ENCODE assay signal across 23 cellular contexts in genomic region chr9:8552732-8553131, GRCh38.
A peak's percentile ranks its signal among the peaks of the same experiment; 100 is the strongest.
DNase-seq lines count a peak whose midpoint lies in the region; ATAC-seq and TF ChIP-seq lines count a peak whose summit lies in the region.
"Had no signal": no experiment of that assay in that cellular context is flagged by ENCODE, and none has a peak within 500 bp of the region (broad histone marks: within the 10 kb centered on the region; RNA-seq: fewer than 3 reads in every experiment).

No MANE protein-coding gene starts in this region.

- TF ChIP-seq CTCF in dorsolateral prefrontal cortex (IDR thresholded peaks at IDR 0.05 in 54 of 56, conservative IDR thresholded peaks at IDR 0.05 in 2 of 56; ENCODE audit: low read depth in 1 of 56, partially characterized antibody in 56 of 56) = peak in 6 of 56 donors; percentile 8 to 29 (median 16)

- peak; percentile 90 for DNase-seq in Ammon's horn (ENCODE audit: low spot score)
- peak in 9 of 10 donors; percentile 51 to 92 (median 80) for DNase-seq in dorsolateral prefrontal cortex
- peak; percentile 81 for DNase-seq in medulla oblongata (ENCODE audit: extremely low spot score)
- peak; percentile 31 to 95 (median 53) for DNase-seq in posterior cingulate gyrus
- DNase-seq in activated CD4-positive, alpha-beta T cell treated with anti-CD3 and anti-CD28 coated beads for 36 hours = no peak
- DNase-seq in GF-D8 (lab: John Stamatoyannopoulos, UW) = no peak
- DNase-seq in immature natural killer cell = no peak
- DNase-seq: AML-193, DMS 273 treated with DMSO at 0.1 percent for 48 hours, DND-41, GM23248, IMR-90, NCI-H1417 treated with DMSO at 0.1 percent for 48 hours, NCI-H1930, NCI-H2171, NCI-H526, RPMI8226, SHP77 treated with DMSO at 0.1 percent for 48 hours had no signal

- intact Hi-C loops in dorsolateral prefrontal cortex (cut with DNase I) (loop anchor here in 1 of 2 donors (5.0 kb wide), 1 partner anchor 50 kb away; no protein-coding TSS in a partner anchor), posterior cingulate gyrus (cut with DNase I) (no loop called here)
- intact Hi-C loops in activated CD4-positive, alpha-beta T cell treated with anti-CD3 and anti-CD28 coated beads for 36 hours (cut with DNase I, micrococcal nuclease) = no loop called here

- ATAC-seq in activated CD4-positive, alpha-beta T cell treated with anti-CD3 and anti-CD28 coated beads for 36 hours = no peak
- ATAC-seq in GM18519 (IDR thresholded peaks at IDR 0.05; ENCODE audit: low FRiP score, unreplicated experiment) = no peak
- ATAC-seq: PC-3 had no signal

- H3K27ac Mint-ChIP-seq in activated CD4-positive, alpha-beta T cell treated with anti-CD3 and anti-CD28 coated beads for 36 hours = no peak overlapping the region
- no peak overlapping the region for H3K27ac Mint-ChIP-seq in immature natural killer cell

- H3K4me1 Mint-ChIP-seq in activated CD4-positive, alpha-beta T cell treated with anti-CD3 and anti-CD28 coated beads for 36 hours = no peaks in the 10 kb centered on the region
- H3K4me1 Mint-ChIP-seq in immature natural killer cell = no peaks in the 10 kb centered on the region

- peak overlapping the region in 2 of 59 donors; percentile 10 to 38 for H3K4me3 ChIP-seq in dorsolateral prefrontal cortex
- H3K4me3 ChIP-seq: GM23248, HAP-1 had no signal

- H3K36me3 Mint-ChIP-seq in activated CD4-positive, alpha-beta T cell treated with anti-CD3 and anti-CD28 coated beads for 36 hours (ENCODE audit: low read depth) = no peaks in the 10 kb centered on the region
- H3K36me3 Mint-ChIP-seq in immature natural killer cell = no peaks in the 10 kb centered on the region

- CTCF ChIA-PET in activated CD4-positive, alpha-beta T cell treated with anti-CD3 and anti-CD28 coated beads for 36 hours (lab: Charles Lee) = no interaction called here

- H3K9me3 Mint-ChIP-seq in activated CD4-positive, alpha-beta T cell treated with anti-CD3 and anti-CD28 coated beads for 36 hours (ENCODE audit: low read depth) = no peaks in the 10 kb centered on the region
- H3K9me3 Mint-ChIP-seq in immature natural killer cell = peaks cover 0 to 7% (median 0%) of the 10 kb centered on the region in 6 donors

- H3K27me3 Mint-ChIP-seq in activated CD4-positive, alpha-beta T cell treated with anti-CD3 and anti-CD28 coated beads for 36 hours = no peaks in the 10 kb centered on the region
- H3K27me3 Mint-ChIP-seq in immature natural killer cell (ENCODE audit: low read depth in 3 of 3) = peaks cover 0 to 7% (median 4%) of the 10 kb centered on the region in 3 donors

- H3K4me3 Mint-ChIP-seq in activated CD4-positive, alpha-beta T cell treated with anti-CD3 and anti-CD28 coated beads for 36 hours = no peak overlapping the region
- H3K4me3 Mint-ChIP-seq in immature natural killer cell = no peak overlapping the region

- POLR2A ChIA-PET in activated CD4-positive, alpha-beta T cell treated with anti-CD3 and anti-CD28 coated beads for 36 hours (lab: Charles Lee) = no interaction called here

- H3K27me3 ChIP-seq in dorsolateral prefrontal cortex = no peaks in the 10 kb centered on the region

- peak overlapping the region in 57 of 59 donors; percentile 29 to 95 (median 83) for H3K27ac ChIP-seq in dorsolateral prefrontal cortex
- H3K27ac ChIP-seq: 22Rv1, GM23248, HL-60 had no signal

Comparison
In these comparisons a context has a peak if more than half of its experiments do, and no peak if none do; other contexts are left out.
1. DNase-seq: peak in Ammon's horn (single experiment), dorsolateral prefrontal cortex (9 of 10), medulla oblongata (single experiment) and posterior cingulate gyrus (10 of 10); none in activated CD4-positive, alpha-beta T cell treated with anti-CD3 and anti-CD28 coated beads for 36 hours (single experiment), GF-D8 (single experiment) and immature natural killer cell (0 of 3).